30 cellular contexts compared by ENCODE assay signal in the genomic region with DNA sequence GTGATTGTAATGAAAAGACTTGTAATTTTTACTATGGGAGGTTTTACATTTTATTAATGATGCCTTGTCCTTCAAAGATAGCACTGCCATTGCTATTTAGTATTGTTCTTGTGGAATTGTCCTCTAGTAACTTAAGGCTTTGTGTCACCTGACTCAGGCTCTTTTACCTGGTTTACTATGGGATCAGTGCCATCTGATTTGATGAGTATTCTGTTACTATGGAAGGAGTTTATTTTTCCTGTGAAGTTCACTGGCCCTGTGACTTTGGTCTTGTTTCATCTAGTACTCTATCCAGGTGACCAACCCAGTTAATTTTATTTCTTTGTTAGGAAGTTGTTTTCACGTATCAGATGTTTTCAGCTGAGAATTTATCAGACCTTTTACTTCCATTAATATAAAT. TPM values are rescaled to one million over a fixed set of nuclear protein-coding genes. Genes with fewer than 3 reads are reported as not detected.
DNase-seq lines count a peak whose midpoint lies in the region; ATAC-seq, FAIRE-seq and TF ChIP-seq lines count a peak whose summit lies in the region.
"Had no signal": no experiment of that assay in that cellular context is flagged by ENCODE, and none has a peak within 500 bp of the region (broad histone marks: within the 10 kb centered on the region; RNA-seq: fewer than 3 reads in every experiment).

No MANE protein-coding gene starts in this region.

- peaks cover 64% of the 10 kb centered on the region for H3K36me3 ChIP-seq in CD4-positive, CD25-positive, alpha-beta regulatory T cell (ENCODE audit: control insufficient read depth, insufficient read depth, low read length)
- peaks cover 0 to 34% (median 15%) of the 10 kb centered on the region in 3 experiments for H3K36me3 ChIP-seq in naive thymus-derived CD4-positive, alpha-beta T cell (ENCODE audit: control insufficient read depth in 2 of 3, insufficient read depth in 3 of 3, low read length in 3 of 3)
- H3K36me3 ChIP-seq in MG63 = peaks cover 78% of the 10 kb centered on the region

- H3K9me3 ChIP-seq in CD4-positive, CD25-positive, alpha-beta regulatory T cell (ENCODE audit: control insufficient read depth in 2 of 2, low read length in 2 of 2) = no peaks in the 10 kb centered on the region
- no peaks in the 10 kb centered on the region for H3K9me3 ChIP-seq in naive thymus-derived CD4-positive, alpha-beta T cell (ENCODE audit: control insufficient read depth in 2 of 3, low read length in 3 of 3)
- no peaks in the 10 kb centered on the region for H3K9me3 ChIP-seq in MG63
- H3K9me3 ChIP-seq: body of pancreas, lower lobe of right lung, suprapubic skin, upper lobe of right lung had no signal

- POLR2A ChIA-PET in naive thymus-derived CD4-positive, alpha-beta T cell (lab: Charles Lee) = interaction anchor here (0.7 kb wide), 1 partner anchor 417 kb away, joined by 3 read pairs; no protein-coding TSS in a partner anchor

- peak overlapping the region in 1 of 4 donors; percentile 47 for H3K4me3 Mint-ChIP-seq in CD4-positive, CD25-positive, alpha-beta regulatory T cell
- H3K4me3 Mint-ChIP-seq in Calu3 (ENCODE audit: low read depth, unreplicated experiment) = peak overlapping the region; percentile 19
- no peak overlapping the region for H3K4me3 Mint-ChIP-seq in activated naive CD8-positive, alpha-beta T cell
- H3K4me3 Mint-ChIP-seq in naive thymus-derived CD4-positive, alpha-beta T cell = peak overlapping the region in 5 of 10 donors; percentile 17 to 41 (median 35)

- no peaks in the 10 kb centered on the region for H3K27me3 ChIP-seq in CD4-positive, CD25-positive, alpha-beta regulatory T cell (ENCODE audit: control insufficient read depth, insufficient read depth, low read length)
- H3K27me3 ChIP-seq in naive thymus-derived CD4-positive, alpha-beta T cell (ENCODE audit: control insufficient read depth in 2 of 2, insufficient read depth in 2 of 2, low read length in 2 of 2) = no peaks in the 10 kb centered on the region
- H3K27me3 ChIP-seq in MG63 = no peaks in the 10 kb centered on the region
- H3K27me3 ChIP-seq: body of pancreas, dorsolateral prefrontal cortex, suprapubic skin, upper lobe of right lung had no signal

- ATAC-seq in CD4-positive, CD25-positive, alpha-beta regulatory T cell (ENCODE audit: low read depth in 2 of 2) = no peak
- ATAC-seq in naive thymus-derived CD4-positive, alpha-beta T cell = no peak
- ATAC-seq: body of pancreas, upper lobe of right lung had no signal

- H3K27me3 Mint-ChIP-seq in CD4-positive, CD25-positive, alpha-beta regulatory T cell = no peaks in the 10 kb centered on the region
- H3K27me3 Mint-ChIP-seq in Calu3 (ENCODE audit: unreplicated experiment) = no peaks in the 10 kb centered on the region
- no peaks in the 10 kb centered on the region for H3K27me3 Mint-ChIP-seq in activated naive CD8-positive, alpha-beta T cell
- no peaks in the 10 kb centered on the region for H3K27me3 Mint-ChIP-seq in naive thymus-derived CD4-positive, alpha-beta T cell
- H3K27me3 Mint-ChIP-seq: naive B cell had no signal

- H3K4me1 Mint-ChIP-seq in CD4-positive, CD25-positive, alpha-beta regulatory T cell = peaks cover 43 to 84% (median 63%) of the 10 kb centered on the region in 4 donors
- H3K4me1 Mint-ChIP-seq in Calu3 (ENCODE audit: low read depth, unreplicated experiment) = peaks cover 22% of the 10 kb centered on the region
- peaks cover 72% of the 10 kb centered on the region for H3K4me1 Mint-ChIP-seq in activated naive CD8-positive, alpha-beta T cell (ENCODE audit: low read depth)
- H3K4me1 Mint-ChIP-seq in naive thymus-derived CD4-positive, alpha-beta T cell = peaks cover 33 to 90% (median 74%) of the 10 kb centered on the region in 7 donors

- no peak overlapping the region for H3K27ac ChIP-seq in CD4-positive, CD25-positive, alpha-beta regulatory T cell (ENCODE audit: insufficient read depth, low read length, poor library complexity, severe bottlenecking)
- H3K27ac ChIP-seq in naive thymus-derived CD4-positive, alpha-beta T cell (ENCODE audit: low read depth, low read length) = peak overlapping the region; percentile 19
- H3K27ac ChIP-seq: body of pancreas, dorsolateral prefrontal cortex, lower lobe of right lung, SK-N-MC, suprapubic skin, upper lobe of right lung had no signal

- BruUV-seq in Calu3 (replicated peaks; lab: Mats Ljungman, UMichigan) = no TSS peak

- peaks cover 46% of the 10 kb centered on the region for H3K4me1 ChIP-seq in CD4-positive, CD25-positive, alpha-beta regulatory T cell (ENCODE audit: control insufficient read depth, insufficient read depth, low read length, poor library complexity, severe bottlenecking)
- peaks cover 44 to 53% of the 10 kb centered on the region in 2 donors for H3K4me1 ChIP-seq in naive thymus-derived CD4-positive, alpha-beta T cell (ENCODE audit: control insufficient read depth in 2 of 2, insufficient read depth in 2 of 2, low read length in 2 of 2)

- intact Hi-C loops in Calu3 (cut with micrococcal nuclease; ENCODE audit: unreplicated experiment) = loop anchor here (2.0 kb wide), 1 partner anchor 17 kb away; no protein-coding TSS in a partner anchor
- intact Hi-C loops in naive thymus-derived CD4-positive, alpha-beta T cell (cut with micrococcal nuclease) = loop anchor here in 1 of 2 donors (1.0 kb wide), 1 partner anchor 7 kb away; no protein-coding TSS in a partner anchor

- TF ChIP-seq CTCF in Calu3 (IDR thresholded peaks at IDR 0.05; ENCODE audit: unreplicated experiment) (no peak), D721Med (IDR thresholded peaks at IDR 0.05; ENCODE audit: insufficient read depth, missing control alignments) (no peak), foreskin fibroblast (IDR thresholded peaks at IDR 0.05; ENCODE audit: low read depth, low read length) (no peak)

- FAIRE-seq in D721Med (lab: Jason Lieb, UNC) = no peak
- FAIRE-seq: frontal cortex, H1, HTR-8/SVneo had no signal

- peaks cover 31% of the 10 kb centered on the region for H3K36me3 Mint-ChIP-seq in CD4-positive, CD25-positive, alpha-beta regulatory T cell
- H3K36me3 Mint-ChIP-seq in Calu3 (ENCODE audit: insufficient read depth, unreplicated experiment) = peaks cover 74% of the 10 kb centered on the region
- peaks cover 3% of the 10 kb centered on the region for H3K36me3 Mint-ChIP-seq in activated naive CD8-positive, alpha-beta T cell
- H3K36me3 Mint-ChIP-seq in naive thymus-derived CD4-positive, alpha-beta T cell = peaks cover 7 to 32% (median 18%) of the 10 kb centered on the region in 5 donors

- H3K9me3 Mint-ChIP-seq in CD4-positive, CD25-positive, alpha-beta regulatory T cell = no peaks in the 10 kb centered on the region
- no peaks in the 10 kb centered on the region for H3K9me3 Mint-ChIP-seq in Calu3 (ENCODE audit: low read depth, unreplicated experiment)
- H3K9me3 Mint-ChIP-seq in activated naive CD8-positive, alpha-beta T cell (ENCODE audit: low read depth) = no peaks in the 10 kb centered on the region
- no peaks in the 10 kb centered on the region for H3K9me3 Mint-ChIP-seq in naive thymus-derived CD4-positive, alpha-beta T cell
- H3K9me3 Mint-ChIP-seq: naive B cell had no signal

- no peak for DNase-seq in CD4-positive, CD25-positive, alpha-beta regulatory T cell
- DNase-seq in Calu3 (no peak), MG63 (no peak), D721Med (ENCODE audit: insufficient read length, low spot score) (no peak), foreskin fibroblast (no peak)
- no peak for DNase-seq in naive thymus-derived CD4-positive, alpha-beta T cell
- DNase-seq: activated CD4-positive, alpha-beta T cell treated with anti-CD3 and anti-CD28 coated beads, Interleukin-2, amount 50 U/mL, for 4 hours; activated CD4-positive, CD25-positive, alpha-beta regulatory T cell; activated effector memory CD4-positive, alpha-beta T cell treated with anti-CD3 and anti-CD28 coated beads, Interleukin-2, amount 50 U/mL, for 16 hours; body of pancreas; C1 segment of cervical spinal cord; dorsolateral prefrontal cortex; KG1; lower lobe of right lung; midbrain; MM.1S; naive B cell; NCI-H1105 treated with DMSO at 0.1 percent for 48 hours; NCI-H1930; NCI-H526; NK-92 treated with Interleukin-12 subunit alpha and Interleukin-12 subunit beta, amount 100 ng/mL, for 24 hours; stimulated activated naive CD4-positive, alpha-beta T cell; T-helper 1 cell; upper lobe of right lung had no signal

- peak overlapping the region; percentile 27 for H3K4me3 ChIP-seq in CD4-positive, CD25-positive, alpha-beta regulatory T cell (ENCODE audit: low read depth, low read length)
- H3K4me3 ChIP-seq in naive thymus-derived CD4-positive, alpha-beta T cell (ENCODE audit: low read length) = no peak overlapping the region
- H3K4me3 ChIP-seq in MG63 (no peak overlapping the region), foreskin fibroblast (ENCODE audit: low read depth in 1 of 2, low read length in 2 of 2) (no peak overlapping the region)
- H3K4me3 ChIP-seq: body of pancreas, dorsolateral prefrontal cortex, lower lobe of right lung, SK-N-MC, suprapubic skin, upper lobe of right lung had no signal

- CTCF ChIA-PET in Calu3 (lab: Charles Lee) = no interaction called here
- CTCF ChIA-PET in naive thymus-derived CD4-positive, alpha-beta T cell (lab: Charles Lee) = interaction anchor here (1.1 kb wide), 1 partner anchor 10 kb away, joined by 5 read pairs; no protein-coding TSS in a partner anchor

- peak overlapping the region in 1 of 3 donors; percentile 44 for H3K27ac Mint-ChIP-seq in CD4-positive, CD25-positive, alpha-beta regulatory T cell
- H3K27ac Mint-ChIP-seq in Calu3 (ENCODE audit: unreplicated experiment) = peak overlapping the region; percentile 15
- H3K27ac Mint-ChIP-seq in activated naive CD8-positive, alpha-beta T cell = peak overlapping the region; percentile 50
- H3K27ac Mint-ChIP-seq in naive thymus-derived CD4-positive, alpha-beta T cell = peak overlapping the region in 2 of 9 donors; percentile 19 to 36

RNA-seq across cellular contexts. Expression of a gene that starts 9.0 kb away (rescaled TPM):
- total RNA-seq in CD4-positive, CD25-positive, alpha-beta regulatory T cell = 402 TPM
- polyA plus RNA-seq in CD4-positive, CD25-positive, alpha-beta regulatory T cell = 100 to 1,000 TPM; 271 to 324 (median 292) TPM
- total RNA-seq in Calu3 (2022) = 324 and 335 TPM in 2 replicates
- total RNA-seq in naive thymus-derived CD4-positive, alpha-beta T cell = 100 to 1,000 TPM; 246 to 405 (median 264) TPM
- 100 to 1,000 TPM; 320 to 394 TPM for polyA plus RNA-seq in naive thymus-derived CD4-positive, alpha-beta T cell
- 448 and 463 TPM in 2 replicates for total RNA-seq in MG63 (2014; rRNA removed; shearing (Covaris generic); ENCODE audit: low replicate concordance)
